ENCODE assay signal across 9 cellular contexts in genomic region chrY:3003846-3004245, GRCh38.
DNase-seq lines count a peak whose midpoint lies in the region; ATAC-seq and TF ChIP-seq lines count a peak whose summit lies in the region.
"Had no signal": no experiment of that assay in that cellular context is flagged by ENCODE, and none has a peak within 500 bp of the region (broad histone marks: within the 10 kb centered on the region; RNA-seq: fewer than 3 reads in every experiment).

No MANE protein-coding gene starts in this region.

- intact Hi-C loops in left ventricle myocardium inferior (cut with micrococcal nuclease) (no loop called here), esophagus muscularis mucosa (cut with DNase I) (no loop called here)

- peaks cover 9% of the 10 kb centered on the region for H3K4me1 ChIP-seq in left ventricle myocardium inferior
- peaks cover 0 to 21% (median 10%) of the 10 kb centered on the region in 4 donors for H3K4me1 ChIP-seq in esophagus muscularis mucosa

- peak overlapping the region; percentile 82 for H3K27ac ChIP-seq in left ventricle myocardium inferior (replicated peaks)
- peak overlapping the region in 2 of 4 donors; percentile 79 to 81 for H3K27ac ChIP-seq in esophagus muscularis mucosa (replicated peaks in 1 of 4)

- TF ChIP-seq CTCF in left ventricle myocardium inferior (IDR thresholded peaks at IDR 0.05; ENCODE audit: borderline replicate concordance) (no peak), chondrocyte (IDR thresholded peaks at IDR 0.05) (no peak), esophagus muscularis mucosa (IDR thresholded peaks at IDR 0.05) (no peak)

- H3K27ac Mint-ChIP-seq in T-helper 17 cell (peak overlapping the region; percentile 95), chondrocyte (ENCODE audit: unreplicated experiment) (no peak overlapping the region)

- H3K4me3 Mint-ChIP-seq in T-helper 17 cell (peak overlapping the region; percentile 93), chondrocyte (ENCODE audit: unreplicated experiment) (no peak overlapping the region)

- ATAC-seq in GM21447 (IDR thresholded peaks at IDR 0.05; ENCODE audit: unreplicated experiment) (peak; percentile 48), T-helper 17 cell (peak; percentile 68), GM21786 (IDR thresholded peaks at IDR 0.05; ENCODE audit: unreplicated experiment) (no peak)

- H3K4me1 Mint-ChIP-seq in T-helper 17 cell (peaks cover 21% of the 10 kb centered on the region), chondrocyte (ENCODE audit: low read depth) (no peaks in the 10 kb centered on the region)

- TF ChIP-seq EP300 in esophagus muscularis mucosa (IDR thresholded peaks at IDR 0.05) = no peak

- no peak for TF ChIP-seq POLR2A in esophagus muscularis mucosa (IDR thresholded peaks at IDR 0.05; ENCODE audit: low read depth)

- no peaks in the 10 kb centered on the region for H3K36me3 ChIP-seq in left ventricle myocardium inferior
- H3K36me3 ChIP-seq in esophagus muscularis mucosa = no peaks in the 10 kb centered on the region

- H3K27me3 ChIP-seq in left ventricle myocardium inferior (ENCODE audit: low read depth) = no peaks in the 10 kb centered on the region
- H3K27me3 ChIP-seq in esophagus muscularis mucosa = no peaks in the 10 kb centered on the region

- H3K36me3 Mint-ChIP-seq in T-helper 17 cell (ENCODE audit: low read depth) (peaks cover 2% of the 10 kb centered on the region), chondrocyte (ENCODE audit: low read depth) (no peaks in the 10 kb centered on the region)

- DNase-seq in A172 (ENCODE audit: low spot score) (peak; percentile 13), T-helper 17 cell (no peak), left ventricle myocardium inferior (no peak), chondrocyte (ENCODE audit: low spot score) (no peak), esophagus muscularis mucosa (ENCODE audit: extremely low spot score) (no peak)
- no peak for DNase-seq in stimulated activated naive CD4-positive, alpha-beta T cell treated with Interleukin-2 at 50 U/mL for 16 hours (lab: John Stamatoyannopoulos, UW)
- DNase-seq: NCI-H2081 had no signal

- no peaks in the 10 kb centered on the region for H3K9me3 Mint-ChIP-seq in chondrocyte (ENCODE audit: low read depth)

- H3K27me3 Mint-ChIP-seq in T-helper 17 cell = no peaks in the 10 kb centered on the region
- no peaks in the 10 kb centered on the region for H3K27me3 Mint-ChIP-seq in chondrocyte (ENCODE audit: low read depth)

- WGBS in esophagus muscularis mucosa = no CpG with 5 or more reads among the region's 5 CpGs

- H3K9me3 ChIP-seq in T-helper 17 cell (ENCODE audit: control insufficient read depth, low read length, poor library complexity, severe bottlenecking) (no peaks in the 10 kb centered on the region), left ventricle myocardium inferior (replicated peaks) (no peaks in the 10 kb centered on the region), esophagus muscularis mucosa (no peaks in the 10 kb centered on the region)

- H3K4me3 ChIP-seq in left ventricle myocardium inferior (peak overlapping the region; percentile 63), esophagus muscularis mucosa (peak overlapping the region in 2 of 4 donors; percentile 48 to 56)
